24 cellular contexts compared by ENCODE assay signal in the genomic region with DNA sequence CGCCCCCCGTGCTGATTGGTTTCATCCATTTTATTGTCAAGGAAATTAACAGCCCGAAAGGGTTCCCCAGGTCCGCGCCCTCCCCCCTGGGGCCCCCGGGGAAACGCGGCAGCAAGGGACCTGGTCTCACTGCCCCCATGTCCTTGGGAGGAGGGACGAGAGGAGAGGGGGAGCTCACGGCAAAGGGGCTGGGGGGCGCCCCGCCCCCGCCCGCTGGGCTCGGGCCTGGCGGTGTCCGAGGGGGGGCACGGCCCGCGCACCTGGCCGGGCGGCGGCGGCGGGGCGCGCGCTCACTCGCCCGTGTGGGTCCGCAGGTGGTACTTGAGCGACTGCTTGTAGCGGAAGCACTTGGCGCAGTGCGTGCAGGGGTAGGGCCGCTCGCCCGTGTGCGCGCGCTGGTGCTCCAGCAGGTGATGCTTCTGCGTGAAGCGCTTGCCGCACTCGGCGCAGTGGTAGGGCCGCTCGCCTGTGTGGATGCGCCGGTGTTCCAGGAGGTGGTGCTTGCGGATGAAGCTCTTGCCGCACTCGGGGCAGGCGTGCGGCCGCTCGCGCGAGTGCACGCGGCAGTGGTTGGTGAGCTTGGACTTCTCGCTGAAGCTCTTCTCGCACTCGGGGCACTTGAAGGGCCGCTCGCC.
"Had no signal": no experiment of that assay in that cellular context is flagged by ENCODE, and none has a peak within 500 bp of the region (broad histone marks: within the 10 kb centered on the region; RNA-seq: fewer than 3 reads in every experiment).

No MANE protein-coding gene starts in this region.

- ATAC-seq: naive thymus-derived CD4-positive, alpha-beta T cell; natural killer cell treated with Interleukin-12 subunit alpha and Interleukin-12 subunit beta and Interleukin-15 and Interleukin-18, amount 100 ng/mL, for 72 hours; pancreas; sciatic nerve had no signal

- H3K27ac ChIP-seq: hepatocyte, left ventricle myocardium inferior, pancreas, prostate gland, skin epidermis, stomach, thoracic aorta, tibial artery, upper lobe of left lung, vagina had no signal

- H3K27me3 Mint-ChIP-seq: naive thymus-derived CD4-positive, alpha-beta T cell; natural killer cell treated with Interleukin-12 subunit alpha and Interleukin-12 subunit beta and Interleukin-15 and Interleukin-18, amount 100 ng/mL, for 72 hours had no signal

- H3K4me3 ChIP-seq: hepatocyte, left ventricle myocardium inferior, lung, pancreas, prostate gland, skin epidermis, stomach, thoracic aorta, tibial artery, upper lobe of left lung, vagina had no signal

- H3K9me3 ChIP-seq: left ventricle myocardium inferior, pancreas, prostate gland, stomach, thoracic aorta, tibial artery, upper lobe of left lung, vagina had no signal

- H3K27me3 ChIP-seq: hepatocyte, pancreas, stomach, tibial artery, upper lobe of left lung, vagina had no signal

- H3K27ac Mint-ChIP-seq: mesothelial cell of epicardium; natural killer cell treated with Interleukin-12 subunit alpha and Interleukin-12 subunit beta and Interleukin-15 and Interleukin-18, amount 100 ng/mL, for 72 hours had no signal

- H3K4me3 Mint-ChIP-seq: mesothelial cell of epicardium; naive thymus-derived CD4-positive, alpha-beta T cell; natural killer cell treated with Interleukin-12 subunit alpha and Interleukin-12 subunit beta and Interleukin-15 and Interleukin-18, amount 100 ng/mL, for 72 hours had no signal

- H3K4me2 ChIP-seq: hepatocyte had no signal

- H3K9me3 Mint-ChIP-seq: mesothelial cell of epicardium; natural killer cell treated with Interleukin-12 subunit alpha and Interleukin-12 subunit beta and Interleukin-15 and Interleukin-18, amount 100 ng/mL, for 72 hours had no signal

- H2AFZ ChIP-seq: hepatocyte had no signal

- H3K4me1 ChIP-seq: left ventricle myocardium inferior, pancreas, prostate gland, stomach, tibial artery, upper lobe of left lung, vagina had no signal

- H3K79me2 ChIP-seq: hepatocyte had no signal

- FAIRE-seq: pancreas had no signal

- DNase-seq: islet precursor cell; left ventricle myocardium inferior; mesendoderm; naive thymus-derived CD4-positive, alpha-beta T cell; pancreas; posterior cingulate gyrus; retina; stimulated activated CD4-positive, alpha-beta T cell treated with anti-CD3 and anti-CD28 coated beads, Interleukin-12 subunit alpha, Interleukin-12 subunit beta, amount 100 ng/mL, for 4 hours; stimulated activated CD4-positive, alpha-beta T cell treated with anti-CD3 and anti-CD28 coated beads, Interleukin-15, amount 100 ng/mL, for 24 hours; stimulated activated CD4-positive, alpha-beta T cell treated with anti-CD3 and anti-CD28 coated beads, Interleukin-2, amount 100 ng/mL, for 24 hours; stimulated activated CD4-positive, alpha-beta T cell treated with anti-CD3 and anti-CD28 coated beads, Interleukin-4, amount 100 ng/mL, for 1 hour; stimulated activated naive CD4-positive, alpha-beta T cell; stomach; tibial artery had no signal

- H3K4me1 Mint-ChIP-seq: mesothelial cell of epicardium had no signal
